Comparison of ENCODE assay signal across 26 cellular contexts in the genomic region with DNA sequence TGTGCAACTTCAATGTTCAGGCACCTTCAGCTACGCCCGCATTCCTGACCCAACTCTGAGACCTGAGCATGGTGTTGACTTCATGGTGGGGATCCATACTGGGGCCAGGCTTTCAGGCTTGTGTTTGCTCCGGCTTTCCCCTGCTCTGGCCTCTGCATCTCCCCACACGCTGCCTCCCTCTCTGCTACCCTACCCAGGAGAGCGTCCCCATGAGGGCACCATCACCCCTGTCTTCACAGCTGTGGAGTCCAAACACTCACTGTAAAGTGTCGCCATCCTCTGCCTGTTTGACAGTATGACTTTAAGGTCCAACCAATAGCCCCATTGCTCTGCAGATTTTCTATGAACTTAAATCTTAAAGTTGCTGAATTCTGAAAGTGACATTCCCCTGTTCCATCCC.
"Had no signal": no experiment of that assay in that cellular context is flagged by ENCODE, and none has a peak within 500 bp of the region (broad histone marks: within the 10 kb centered on the region; RNA-seq: fewer than 3 reads in every experiment).

No MANE protein-coding gene starts in this region.

- H3K27me3 Mint-ChIP-seq: activated naive CD8-positive, alpha-beta T cell treated with anti-CD3 and anti-CD28 coated beads, Interleukin-2, amount 50 U/mL, for 24 hours had no signal

- DNase-seq: activated CD4-positive, alpha-beta memory T cell treated with anti-CD3 and anti-CD28 coated beads, Interleukin-2, amount 10 ng/mL, durations not matched to agents 7 days and 5 days; activated CD4-positive, alpha-beta T cell treated with anti-CD3 and anti-CD28 coated beads for 48 hours; activated CD4-positive, CD25-positive, alpha-beta regulatory T cell; activated effector memory CD4-positive, alpha-beta T cell treated with Interleukin-2 at 50 U/mL for 16 hours; activated naive CD4-positive, alpha-beta T cell treated with anti-CD3 and anti-CD28 coated beads for 36 hours; activated naive CD8-positive, alpha-beta T cell treated with anti-CD3 and anti-CD28 coated beads, Interleukin-2, amount 50 U/mL, for 24 hours; activated T-cell treated with anti-CD3 and anti-CD28 coated beads, Interleukin-2, amount 50 U/mL, for 72 hours; body of pancreas; cortex of kidney; erythroblast; foreskin keratinocyte; glutamatergic neuron; left ventricle myocardium inferior; mammary epithelial cell; occipital lobe; right lobe of liver; stimulated activated CD4-positive, alpha-beta T cell treated with anti-CD3 and anti-CD28 coated beads, Interleukin-2, amount 100 ng/mL, for 24 hours; stimulated activated naive CD4-positive, alpha-beta T cell; T1000 had no signal

- H3K4me3 ChIP-seq: body of pancreas, cardiac muscle cell, hepatocyte, left ventricle myocardium inferior, right lobe of liver, skin epidermis, thoracic aorta had no signal

- H3K36me3 ChIP-seq: cardiac muscle cell, left ventricle myocardium inferior, right lobe of liver, thoracic aorta had no signal

- H3K4me3 Mint-ChIP-seq: activated CD4-positive, alpha-beta memory T cell treated with anti-CD3 and anti-CD28 coated beads, Interleukin-2, amount 10 ng/mL, durations not matched to agents 7 days and 5 days; activated naive CD4-positive, alpha-beta T cell treated with anti-CD3 and anti-CD28 coated beads for 36 hours; activated naive CD8-positive, alpha-beta T cell treated with anti-CD3 and anti-CD28 coated beads, Interleukin-2, amount 50 U/mL, for 24 hours; activated T-cell treated with anti-CD3 and anti-CD28 coated beads, Interleukin-2, amount 50 U/mL, for 72 hours; nephron; T-helper 1 cell treated with Interleukin-12 subunit alpha and Interleukin-12 subunit beta and Interleukin-4 antibody, amounts not matched to agents 30 μg/mL and 1 μg/mL, for 36 hours; type B pancreatic cell had no signal

- H3K27me3 ChIP-seq: body of pancreas, cardiac muscle cell, hepatocyte, right lobe of liver had no signal

- H3K27ac ChIP-seq: body of pancreas, cardiac muscle cell, foreskin keratinocyte, hepatocyte, left ventricle myocardium inferior, right lobe of liver, skin epidermis, thoracic aorta had no signal

- H3K4me1 Mint-ChIP-seq: activated CD4-positive, alpha-beta memory T cell treated with anti-CD3 and anti-CD28 coated beads, Interleukin-2, amount 10 ng/mL, durations not matched to agents 7 days and 5 days; activated naive CD8-positive, alpha-beta T cell treated with anti-CD3 and anti-CD28 coated beads, Interleukin-2, amount 50 U/mL, for 24 hours; nephron had no signal

- H3K36me3 Mint-ChIP-seq: type B pancreatic cell had no signal

- ATAC-seq: activated naive CD8-positive, alpha-beta T cell treated with anti-CD3 and anti-CD28 coated beads, Interleukin-2, amount 50 U/mL, for 24 hours; activated T-cell treated with anti-CD3 and anti-CD28 coated beads, Interleukin-2, amount 50 U/mL, for 72 hours; body of pancreas; foreskin keratinocyte; right lobe of liver had no signal

- H2AFZ ChIP-seq: hepatocyte had no signal

- H3K9me3 Mint-ChIP-seq: activated CD4-positive, alpha-beta memory T cell treated with anti-CD3 and anti-CD28 coated beads, Interleukin-2, amount 10 ng/mL, durations not matched to agents 7 days and 5 days; T-helper 1 cell treated with Interleukin-12 subunit alpha and Interleukin-12 subunit beta and Interleukin-4 antibody, amounts not matched to agents 30 μg/mL and 1 μg/mL, for 36 hours had no signal

- H3K27ac Mint-ChIP-seq: activated CD4-positive, alpha-beta memory T cell treated with anti-CD3 and anti-CD28 coated beads, Interleukin-2, amount 10 ng/mL, durations not matched to agents 7 days and 5 days; activated naive CD4-positive, alpha-beta T cell treated with anti-CD3 and anti-CD28 coated beads for 36 hours; activated naive CD8-positive, alpha-beta T cell treated with anti-CD3 and anti-CD28 coated beads, Interleukin-2, amount 50 U/mL, for 24 hours; activated T-cell treated with anti-CD3 and anti-CD28 coated beads, Interleukin-2, amount 50 U/mL, for 72 hours; nephron; T-helper 1 cell treated with Interleukin-12 subunit alpha and Interleukin-12 subunit beta and Interleukin-4 antibody, amounts not matched to agents 30 μg/mL and 1 μg/mL, for 36 hours; type B pancreatic cell had no signal

- H3K9me3 ChIP-seq: body of pancreas, right lobe of liver, thoracic aorta had no signal

- H3K4me1 ChIP-seq: body of pancreas, foreskin keratinocyte, left ventricle myocardium inferior, right lobe of liver had no signal

- H3K79me2 ChIP-seq: hepatocyte had no signal

- H3K4me2 ChIP-seq: hepatocyte had no signal
